1 cellular context compared by ENCODE assay signal in the genomic region with DNA sequence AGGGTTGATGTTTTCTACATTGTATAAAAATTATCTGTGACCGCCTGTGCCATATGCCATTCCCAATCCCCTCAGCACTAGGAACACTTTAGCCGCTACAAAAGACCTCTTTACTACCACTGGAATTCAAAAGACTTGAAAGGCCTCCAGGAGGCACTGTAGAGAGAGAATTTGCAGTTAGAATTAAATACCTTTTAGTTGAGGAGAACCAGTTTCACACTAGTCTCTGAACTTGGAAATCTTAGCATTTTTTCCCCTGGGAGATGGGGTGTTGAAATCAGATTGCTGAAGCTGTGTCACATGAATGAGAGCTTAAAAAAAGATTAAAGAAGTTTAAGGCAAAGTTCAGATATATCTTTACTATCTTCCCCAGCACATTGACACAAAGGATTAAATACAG.
TF ChIP-seq lines count a peak whose summit lies in the region.

No MANE protein-coding gene starts in this region.

TF ChIP-seq in GM23338, 12 proteins besides CTCF, POLR2A, EP300 and RAD21 (continued from another document):
- TF ChIP-seq, protein P1, sequence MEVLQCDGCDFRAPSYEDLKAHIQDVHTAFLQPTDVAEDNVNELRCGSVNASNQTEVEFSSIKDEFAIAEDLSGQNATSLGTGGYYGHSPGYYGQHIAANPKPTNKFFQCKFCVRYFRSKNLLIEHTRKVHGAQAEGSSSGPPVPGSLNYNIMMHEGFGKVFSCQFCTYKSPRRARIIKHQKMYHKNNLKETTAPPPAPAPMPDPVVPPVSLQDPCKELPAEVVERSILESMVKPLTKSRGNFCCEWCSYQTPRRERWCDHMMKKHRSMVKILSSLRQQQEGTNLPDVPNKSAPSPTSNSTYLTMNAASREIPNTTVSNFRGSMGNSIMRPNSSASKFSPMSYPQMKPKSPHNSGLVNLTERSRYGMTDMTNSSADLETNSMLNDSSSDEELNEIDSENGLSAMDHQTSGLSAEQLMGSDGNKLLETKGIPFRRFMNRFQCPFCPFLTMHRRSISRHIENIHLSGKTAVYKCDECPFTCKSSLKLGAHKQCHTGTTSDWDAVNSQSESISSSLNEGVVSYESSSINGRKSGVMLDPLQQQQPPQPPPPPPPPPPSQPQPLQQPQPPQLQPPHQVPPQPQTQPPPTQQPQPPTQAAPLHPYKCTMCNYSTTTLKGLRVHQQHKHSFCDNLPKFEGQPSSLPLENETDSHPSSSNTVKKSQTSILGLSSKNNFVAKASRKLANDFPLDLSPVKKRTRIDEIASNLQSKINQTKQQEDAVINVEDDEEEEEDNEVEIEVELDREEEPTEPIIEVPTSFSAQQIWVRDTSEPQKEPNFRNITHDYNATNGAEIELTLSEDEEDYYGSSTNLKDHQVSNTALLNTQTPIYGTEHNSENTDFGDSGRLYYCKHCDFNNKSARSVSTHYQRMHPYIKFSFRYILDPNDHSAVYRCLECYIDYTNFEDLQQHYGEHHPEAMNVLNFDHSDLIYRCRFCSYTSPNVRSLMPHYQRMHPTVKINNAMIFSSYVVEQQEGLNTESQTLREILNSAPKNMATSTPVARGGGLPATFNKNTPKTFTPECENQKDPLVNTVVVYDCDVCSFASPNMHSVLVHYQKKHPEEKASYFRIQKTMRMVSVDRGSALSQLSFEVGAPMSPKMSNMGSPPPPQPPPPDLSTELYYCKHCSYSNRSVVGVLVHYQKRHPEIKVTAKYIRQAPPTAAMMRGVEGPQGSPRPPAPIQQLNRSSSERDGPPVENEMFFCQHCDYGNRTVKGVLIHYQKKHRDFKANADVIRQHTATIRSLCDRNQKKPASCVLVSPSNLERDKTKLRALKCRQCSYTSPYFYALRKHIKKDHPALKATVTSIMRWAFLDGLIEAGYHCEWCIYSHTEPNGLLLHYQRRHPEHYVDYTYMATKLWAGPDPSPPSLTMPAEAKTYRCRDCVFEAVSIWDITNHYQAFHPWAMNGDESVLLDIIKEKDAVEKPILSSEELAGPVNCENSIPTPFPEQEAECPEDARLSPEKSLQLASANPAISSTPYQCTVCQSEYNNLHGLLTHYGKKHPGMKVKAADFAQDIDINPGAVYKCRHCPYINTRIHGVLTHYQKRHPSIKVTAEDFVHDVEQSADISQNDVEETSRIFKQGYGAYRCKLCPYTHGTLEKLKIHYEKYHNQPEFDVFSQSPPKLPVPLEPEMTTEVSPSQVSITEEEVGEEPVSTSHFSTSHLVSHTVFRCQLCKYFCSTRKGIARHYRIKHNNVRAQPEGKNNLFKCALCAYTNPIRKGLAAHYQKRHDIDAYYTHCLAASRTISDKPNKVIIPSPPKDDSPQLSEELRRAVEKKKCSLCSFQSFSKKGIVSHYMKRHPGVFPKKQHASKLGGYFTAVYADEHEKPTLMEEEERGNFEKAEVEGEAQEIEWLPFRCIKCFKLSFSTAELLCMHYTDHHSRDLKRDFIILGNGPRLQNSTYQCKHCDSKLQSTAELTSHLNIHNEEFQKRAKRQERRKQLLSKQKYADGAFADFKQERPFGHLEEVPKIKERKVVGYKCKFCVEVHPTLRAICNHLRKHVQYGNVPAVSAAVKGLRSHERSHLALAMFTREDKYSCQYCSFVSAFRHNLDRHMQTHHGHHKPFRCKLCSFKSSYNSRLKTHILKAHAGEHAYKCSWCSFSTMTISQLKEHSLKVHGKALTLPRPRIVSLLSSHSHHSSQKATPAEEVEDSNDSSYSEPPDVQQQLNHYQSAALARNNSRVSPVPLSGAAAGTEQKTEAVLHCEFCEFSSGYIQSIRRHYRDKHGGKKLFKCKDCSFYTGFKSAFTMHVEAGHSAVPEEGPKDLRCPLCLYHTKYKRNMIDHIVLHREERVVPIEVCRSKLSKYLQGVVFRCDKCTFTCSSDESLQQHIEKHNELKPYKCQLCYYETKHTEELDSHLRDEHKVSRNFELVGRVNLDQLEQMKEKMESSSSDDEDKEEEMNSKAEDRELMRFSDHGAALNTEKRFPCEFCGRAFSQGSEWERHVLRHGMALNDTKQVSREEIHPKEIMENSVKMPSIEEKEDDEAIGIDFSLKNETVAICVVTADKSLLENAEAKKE (CRISPR knock-in tag; IDR thresholded peaks at IDR 0.05): no peak
TF ChIP-seq in GM23338: peak in this region for 0.
